Comparison of ENCODE assay signal across 12 cellular contexts in the genomic region with DNA sequence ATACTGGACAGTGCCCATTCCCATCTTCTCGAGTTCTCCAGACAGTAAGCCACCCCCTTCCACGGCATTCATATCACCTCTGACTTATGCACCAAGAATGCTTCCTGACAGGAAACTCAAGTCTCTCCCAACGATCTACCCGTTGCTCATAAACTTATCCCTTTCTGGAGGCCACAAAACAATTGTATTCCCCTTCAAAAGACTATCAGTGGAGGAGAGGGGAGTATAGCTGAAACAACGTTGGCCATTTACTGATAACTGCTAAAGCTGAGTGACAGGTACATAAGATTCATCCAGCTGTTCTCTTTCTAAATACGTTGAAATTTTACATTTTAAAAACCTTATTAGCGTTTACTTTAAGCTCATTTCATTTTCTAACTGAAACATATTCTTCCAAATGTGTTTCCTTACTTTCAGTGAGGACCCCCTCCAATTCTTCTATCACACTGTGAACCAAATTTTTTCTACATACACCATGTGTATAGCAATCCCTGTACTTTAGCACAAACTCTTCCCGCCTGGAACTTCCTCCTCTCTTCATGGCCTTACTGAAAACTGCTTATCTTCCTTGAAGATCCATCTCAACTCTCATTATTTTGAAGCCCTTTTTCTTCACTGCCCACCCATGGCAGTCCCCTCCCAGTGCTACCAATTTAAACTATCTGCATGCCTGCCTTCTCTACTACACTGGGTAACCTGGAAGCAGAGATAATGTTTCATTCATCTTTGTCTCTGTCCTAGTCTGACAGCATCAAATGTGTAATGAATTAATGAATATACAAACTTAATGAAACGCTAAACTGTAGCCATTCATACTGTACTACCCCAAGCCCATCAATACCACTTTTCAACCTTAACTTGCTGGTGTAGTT. TPM values are rescaled to one million over a fixed set of nuclear protein-coding genes. Genes with fewer than 3 reads are reported as not detected.
DNase-seq lines count a peak whose midpoint lies in the region; ATAC-seq and TF ChIP-seq lines count a peak whose summit lies in the region.
"Had no signal": no experiment of that assay in that cellular context is flagged by ENCODE, and none has a peak within 500 bp of the region (broad histone marks: within the 10 kb centered on the region; RNA-seq: fewer than 3 reads in every experiment).

No MANE protein-coding gene starts in this region.

- H3F3A ChIP-seq in PC-9 (ENCODE audit: insufficient read depth, low read depth): peaks cover 56% of the 10 kb centered on the region

- TSS peak; percentile 30 for BruUV-seq in Calu3 (replicated peaks; lab: Mats Ljungman, UMichigan)
- TSS peak; percentile 98 for BruUV-seq in PC-9 (replicated peaks; lab: Mats Ljungman, UMichigan)

- H3K36me3 Mint-ChIP-seq in Calu3 (ENCODE audit: insufficient read depth, unreplicated experiment): peaks cover 29% of the 10 kb centered on the region

- H3K9me2 ChIP-seq in PC-9 (ENCODE audit: insufficient read depth): no peaks in the 10 kb centered on the region

- H3K4me3 ChIP-seq in PC-9 (peak overlapping the region; percentile 4; the same call in 1 of the 2 replicates), epithelial cell of proximal tubule (ENCODE audit: low read depth, low read length) (no peak overlapping the region), osteoblast (ENCODE audit: insufficient read depth, low read length) (no peak overlapping the region)
- H3K4me3 ChIP-seq: lower lobe of right lung had no signal

- POLR2A ChIA-PET in PC-9 (lab: Charles Lee; ENCODE audit: unreplicated experiment) (interaction anchor here (0.6 to 0.7 kb wide), 3 partner anchors 28 to 203 kb away, joined by 4 to 13 read pairs (median 4); no protein-coding TSS in a partner anchor), GM10248 (lab: Yijun Ruan, JAX) (interaction anchor here (0.8 kb wide), 1 partner anchor 10 kb away, joined by 4 read pairs; no protein-coding TSS in a partner anchor)

- no peaks in the 10 kb centered on the region for H3K27me3 ChIP-seq in PC-9 (ENCODE audit: insufficient read depth, low read depth)
- H3K27me3 ChIP-seq in osteoblast (ENCODE audit: insufficient read depth, low read length): no peaks in the 10 kb centered on the region

- H3K36me3 ChIP-seq in PC-9 (ENCODE audit: low read depth): peaks cover 12% of the 10 kb centered on the region; the same call in 1 of the 2 replicates
- peaks cover 11% of the 10 kb centered on the region for H3K36me3 ChIP-seq in osteoblast (ENCODE audit: insufficient read depth, low read length)
- H3K36me3 ChIP-seq: lower lobe of right lung had no signal

- no peaks in the 10 kb centered on the region for H3K9me3 Mint-ChIP-seq in Calu3 (ENCODE audit: low read depth, unreplicated experiment)
- H3K9me3 Mint-ChIP-seq: central memory CD8-positive, alpha-beta T cell had no signal

- CTCF ChIA-PET in Calu3 (lab: Charles Lee) (interaction anchor here (0.6 kb wide), 1 partner anchor 10 kb away, joined by 6 read pairs; no protein-coding TSS in a partner anchor), PC-9 (lab: Charles Lee) (no interaction called here), GM10248 (lab: Yijun Ruan, JAX) (interaction anchor here (1.0 to 1.5 kb wide), 2 partner anchors 9 to 15 kb away, joined by 3 to 5 read pairs; no protein-coding TSS in a partner anchor)

- peaks cover 46% of the 10 kb centered on the region for H3K4me1 Mint-ChIP-seq in Calu3 (ENCODE audit: low read depth, unreplicated experiment)

- H3K4me1 ChIP-seq in PC-9 (replicated peaks; ENCODE audit: insufficient read depth): peaks cover 52% of the 10 kb centered on the region
- H3K4me1 ChIP-seq in osteoblast (ENCODE audit: insufficient read depth, low read length): peaks cover 24% of the 10 kb centered on the region

- ATAC-seq in GM21576 (IDR thresholded peaks at IDR 0.05; ENCODE audit: unreplicated experiment): no peak

- no peak overlapping the region for H2AFZ ChIP-seq in PC-9
- no peak overlapping the region for H2AFZ ChIP-seq in osteoblast (ENCODE audit: low read length)

- H3K79me2 ChIP-seq in PC-9 (ENCODE audit: low read depth) (peaks cover 99% of the 10 kb centered on the region), osteoblast (ENCODE audit: insufficient read depth, low read length) (peaks cover 100% of the 10 kb centered on the region)

- no peaks in the 10 kb centered on the region for H3K27me3 Mint-ChIP-seq in Calu3 (ENCODE audit: unreplicated experiment)
- H3K27me3 Mint-ChIP-seq: central memory CD8-positive, alpha-beta T cell had no signal

- H4K20me1 ChIP-seq in PC-9 (ENCODE audit: insufficient read depth) (peaks cover 16% of the 10 kb centered on the region), osteoblast (ENCODE audit: insufficient read depth, low read length) (peaks cover 33% of the 10 kb centered on the region)

- H3K27ac Mint-ChIP-seq in Calu3 (ENCODE audit: unreplicated experiment): peak overlapping the region; percentile 76

- H3K27ac ChIP-seq in PC-9: peak overlapping the region; percentile 74
- peak overlapping the region; percentile 52 for H3K27ac ChIP-seq in osteoblast (ENCODE audit: low read depth, low read length)
- H3K27ac ChIP-seq: HL-60, lower lobe of right lung had no signal

- intact Hi-C loops in Calu3 (cut with micrococcal nuclease; ENCODE audit: unreplicated experiment) (no loop called here), PC-9 (cut with micrococcal nuclease; ENCODE audit: unreplicated experiment) (loop anchor here (1.0 to 5.0 kb wide), 3 partner anchors 8 to 442 kb away; a partner anchor contains a TSS)

- no peak for TF ChIP-seq CTCF in Calu3 (IDR thresholded peaks at IDR 0.05; ENCODE audit: unreplicated experiment)
- TF ChIP-seq CTCF in PC-9 (conservative IDR thresholded peaks at IDR 0.05): no peak
- TF ChIP-seq CTCF in epithelial cell of proximal tubule (conservative IDR thresholded peaks at IDR 0.05; ENCODE audit: low read depth, low read length): no peak
- TF ChIP-seq CTCF in osteoblast (IDR thresholded peaks at IDR 0.05; ENCODE audit: extremely low read depth, low read depth, low read length): no peak
- no peak for TF ChIP-seq CTCF in GM10248 (IDR thresholded peaks at IDR 0.05; ENCODE audit: control extremely low read depth, extremely low read depth, low read depth, missing control alignments)

- H3K4me2 ChIP-seq in PC-9: peak overlapping the region; percentile 67
- peak overlapping the region; percentile 57 for H3K4me2 ChIP-seq in osteoblast (ENCODE audit: insufficient read depth, low read length)

- H3K4me3 Mint-ChIP-seq in Calu3 (ENCODE audit: low read depth, unreplicated experiment): peak overlapping the region; percentile 42
- H3K4me3 Mint-ChIP-seq: central memory CD8-positive, alpha-beta T cell had no signal

- DNase-seq in Calu3 (peak; percentile 70), PC-9 (peak; percentile 66 to 94), epithelial cell of proximal tubule (ENCODE audit: low read depth) (peak; percentile 42), osteoblast (ENCODE audit: insufficient read length, low spot score, missing footprints) (peak; percentile 67), NCI-H2081 treated with DMSO at 0.1 percent for 48 hours (lab: John Stamatoyannopoulos, UW) (no peak), GM10248 (ENCODE audit: extremely low spot score) (no peak), AML-193 (lab: John Stamatoyannopoulos, UW) (no peak)
- DNase-seq: lower lobe of right lung, NCI-H526 treated with DMSO at 0.1 percent for 48 hours had no signal

- no peaks in the 10 kb centered on the region for H3K9me3 ChIP-seq in PC-9 (ENCODE audit: insufficient read depth, low read depth)
- no peaks in the 10 kb centered on the region for H3K9me3 ChIP-seq in osteoblast (ENCODE audit: low read depth, low read length)
- H3K9me3 ChIP-seq: lower lobe of right lung had no signal

RNA-seq across cellular contexts. Expression of a gene that starts 28.8 kb away (rescaled TPM):
- total RNA-seq in Calu3 (2022) (109 and 123 TPM in 2 replicates), PC-9 (2021) (80.6 and 108 TPM in 2 replicates), epithelial cell of proximal tubule (14.2 and 17.7 TPM in 2 replicates), osteoblast (39.4 and 51.9 TPM in 2 replicates)

Comparison
In these comparisons a context has a peak if more than half of its experiments do, and no peak if none do; other contexts are left out.
1. DNase-seq: peak in Calu3 (single experiment), PC-9 (2 of 2), epithelial cell of proximal tubule (single experiment) and osteoblast (single experiment); none in NCI-H2081 treated with DMSO at 0.1 percent for 48 hours (single experiment), GM10248 (single experiment) and AML-193 (0 of 2).